17 cellular contexts compared by ENCODE assay signal in the genomic region with DNA sequence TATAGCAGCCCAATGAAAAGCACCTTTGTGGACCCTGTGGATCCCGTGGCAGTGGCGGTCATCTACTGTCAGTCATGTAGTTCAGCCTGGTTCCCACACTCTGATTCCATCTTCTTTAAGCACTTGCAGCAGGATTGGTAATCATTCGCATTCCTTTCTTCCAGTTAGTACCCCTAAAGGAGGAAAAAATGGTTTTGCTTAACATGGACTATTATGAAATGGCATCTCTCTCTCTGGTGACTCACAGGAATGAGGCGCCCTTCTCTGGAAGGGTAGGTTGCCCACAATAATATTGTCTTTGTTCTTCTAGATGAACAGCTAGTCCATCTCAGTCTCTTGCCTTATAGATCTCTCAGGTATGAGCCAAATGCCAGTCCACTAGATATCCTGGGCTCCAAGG.
DNase-seq lines count a peak whose midpoint lies in the region; ATAC-seq, FAIRE-seq and TF ChIP-seq lines count a peak whose summit lies in the region.
"Had no signal": no experiment of that assay in that cellular context is flagged by ENCODE, and none has a peak within 500 bp of the region (broad histone marks: within the 10 kb centered on the region; RNA-seq: fewer than 3 reads in every experiment).

No MANE protein-coding gene starts in this region.

- TF ChIP-seq RAD21 in HCT116 (IDR thresholded peaks at IDR 0.05; ENCODE audit: low read depth) = no peak

- no peaks in the 10 kb centered on the region for H3K79me2 ChIP-seq in HCT116 (ENCODE audit: insufficient read depth, low read length)

- RAD21 ChIA-PET in HCT116 (lab: Charles Lee; ENCODE audit: low non-redundant PET in 1 of 2, low total read pairs in 2 of 2, uncharacterized antibody in 2 of 2, unreplicated experiment in 2 of 2) = no interaction called here

- POLR2A ChIA-PET in HCT116 (lab: Charles Lee) = no interaction called here

- peaks cover 0 to 16% of the 10 kb centered on the region in 2 experiments; a peak in 2 of 4 replicates for H3K4me1 ChIP-seq in HCT116 (ENCODE audit: control insufficient read depth in 1 of 2, insufficient read depth in 2 of 2, low read length in 2 of 2)
- H3K4me1 ChIP-seq in ascending aorta = peaks cover 0 to 24% of the 10 kb centered on the region in 2 donors
- H3K4me1 ChIP-seq: sigmoid colon had no signal

- no peak overlapping the region for H3K9ac ChIP-seq in HCT116 (ENCODE audit: low read length)

- no TSS peak for BruUV-seq in HCT116 (replicated peaks; lab: Mats Ljungman, UMichigan)

- no peak overlapping the region for H3K4me3 ChIP-seq in HCT116 (replicated peaks in 1 of 2; ENCODE audit: low read depth in 1 of 2, low read length in 2 of 2)
- no peak overlapping the region for H3K4me3 ChIP-seq in ascending aorta
- H3K4me3 ChIP-seq in fibroblast of villous mesenchyme (ENCODE audit: low read depth, low read length) = no peak overlapping the region
- H3K4me3 ChIP-seq: dorsolateral prefrontal cortex, sigmoid colon had no signal

- no peak for TF ChIP-seq POLR2A in HCT116 (IDR thresholded peaks at IDR 0.05; ENCODE audit: borderline replicate concordance, extremely low read depth, insufficient read depth, insufficient read length)

- H2AFZ ChIP-seq in HCT116 (ENCODE audit: low read depth, low read length, poor library complexity, severe bottlenecking) = peak overlapping the region; percentile 54

- H3K9me3 ChIP-seq in HCT116 (ENCODE audit: control insufficient read depth in 1 of 2, insufficient read depth in 1 of 2, low read depth in 1 of 2, low read length in 2 of 2) (no peaks in the 10 kb centered on the region), ascending aorta (no peaks in the 10 kb centered on the region)
- H3K9me3 ChIP-seq: sigmoid colon had no signal

- no peaks in the 10 kb centered on the region for H4K20me1 ChIP-seq in HCT116 (ENCODE audit: insufficient read depth)

- no peak overlapping the region for H3K27ac ChIP-seq in HCT116 (ENCODE audit: low read depth, low read length)
- H3K27ac ChIP-seq in ascending aorta = peak overlapping the region; percentile 82 to 83
- H3K27ac ChIP-seq: dorsolateral prefrontal cortex, sigmoid colon had no signal

- H3K4me2 ChIP-seq in HCT116 (ENCODE audit: low read length) = peak overlapping the region; percentile 36

- H3K27me3 ChIP-seq in HCT116 (ENCODE audit: insufficient read depth, low read length) (no peaks in the 10 kb centered on the region), ascending aorta (no peaks in the 10 kb centered on the region)
- H3K27me3 ChIP-seq: dorsolateral prefrontal cortex, sigmoid colon had no signal

- CTCF ChIA-PET in HCT116 (lab: Charles Lee) = no interaction called here

- no peaks in the 10 kb centered on the region for H3K9me2 ChIP-seq in HCT116 (ENCODE audit: insufficient read depth)

- peak; percentile 89 for ATAC-seq in HCT116
- no peak for ATAC-seq in stimulated activated naive CD8-positive, alpha-beta T cell treated with anti-CD3 and anti-CD28 coated beads, Interleukin-15, Interleukin-2, amounts not matched to agents 100 U/mL and 50 U/mL, for 24 hours
- ATAC-seq: left lobe of liver; naive thymus-derived CD4-positive, alpha-beta T cell had no signal

- DNase-seq in HCT116 (ENCODE audit: low read depth, low spot score) (peak; percentile 56), ascending aorta (ENCODE audit: low spot score in 2 of 2) (peak in 1 of 2 donors; percentile 65), fibroblast of villous mesenchyme (ENCODE audit: low read depth) (peak; percentile 19), urothelium cell line (ENCODE audit: low spot score) (peak; percentile 80), pons (ENCODE audit: low spot score) (no peak), SIG-M5 treated with dmso at 0.1 percent for 504 hours (lab: John Stamatoyannopoulos, UW; ENCODE audit: unreplicated experiment) (no peak)
- no peak for DNase-seq in stimulated activated naive CD8-positive, alpha-beta T cell treated with anti-CD3 and anti-CD28 coated beads, Interleukin-15, Interleukin-2, amounts not matched to agents 100 U/mL and 50 U/mL, for 24 hours
- DNase-seq: activated naive CD4-positive, alpha-beta T cell treated with anti-CD3 and anti-CD28 coated beads, Interleukin-2, amount 50 U/mL, for 16 hours; dorsolateral prefrontal cortex; H7; naive thymus-derived CD4-positive, alpha-beta T cell; NCI-H146; NCI-H82; Right ventricle myocardium superior; sigmoid colon had no signal

- no peaks in the 10 kb centered on the region for H3K36me3 ChIP-seq in HCT116 (ENCODE audit: control insufficient read depth in 1 of 2, insufficient read depth in 2 of 2, low read length in 2 of 2)
- no peaks in the 10 kb centered on the region for H3K36me3 ChIP-seq in ascending aorta
- H3K36me3 ChIP-seq: sigmoid colon had no signal

- no peak for FAIRE-seq in urothelium cell line (lab: Jason Lieb, UNC)
- FAIRE-seq: D721Med had no signal

- TF ChIP-seq CTCF in HCT116 (IDR thresholded peaks at IDR 0.05 in 2 of 3, conservative IDR thresholded peaks at IDR 0.05 in 1 of 3; ENCODE audit: borderline replicate concordance in 1 of 3, insufficient read depth in 1 of 3, low read depth in 2 of 3, low read length in 2 of 3) (no peak), ascending aorta (IDR thresholded peaks at IDR 0.05) (no peak), fibroblast of villous mesenchyme (IDR thresholded peaks at IDR 0.05; ENCODE audit: insufficient read depth, low read depth, low read length) (no peak)

- intact Hi-C loops in HCT116 (cut with micrococcal nuclease) (no loop called here), ascending aorta (cut with DNase I) (no loop called here)

TF ChIP-seq in HCT116, 20 proteins besides CTCF, POLR2A, EP300 and RAD21:
- peak; percentile 36; the same call in 1 of the 2 replicates for TF ChIP-seq JUND (IDR thresholded peaks at IDR 0.05)
- TF ChIP-seq FOSL1 (IDR thresholded peaks at IDR 0.05; ENCODE audit: low read depth) = peak; percentile 44; the same call in 1 of the 2 replicates
- peak; percentile 72 for TF ChIP-seq CEBPB (IDR thresholded peaks at IDR 0.05; ENCODE audit: low read depth)
- peak; percentile 32; the same call in 1 of the 2 replicates for TF ChIP-seq SP1 (IDR thresholded peaks at IDR 0.05; ENCODE audit: low read depth)
- TF ChIP-seq, protein P1, sequence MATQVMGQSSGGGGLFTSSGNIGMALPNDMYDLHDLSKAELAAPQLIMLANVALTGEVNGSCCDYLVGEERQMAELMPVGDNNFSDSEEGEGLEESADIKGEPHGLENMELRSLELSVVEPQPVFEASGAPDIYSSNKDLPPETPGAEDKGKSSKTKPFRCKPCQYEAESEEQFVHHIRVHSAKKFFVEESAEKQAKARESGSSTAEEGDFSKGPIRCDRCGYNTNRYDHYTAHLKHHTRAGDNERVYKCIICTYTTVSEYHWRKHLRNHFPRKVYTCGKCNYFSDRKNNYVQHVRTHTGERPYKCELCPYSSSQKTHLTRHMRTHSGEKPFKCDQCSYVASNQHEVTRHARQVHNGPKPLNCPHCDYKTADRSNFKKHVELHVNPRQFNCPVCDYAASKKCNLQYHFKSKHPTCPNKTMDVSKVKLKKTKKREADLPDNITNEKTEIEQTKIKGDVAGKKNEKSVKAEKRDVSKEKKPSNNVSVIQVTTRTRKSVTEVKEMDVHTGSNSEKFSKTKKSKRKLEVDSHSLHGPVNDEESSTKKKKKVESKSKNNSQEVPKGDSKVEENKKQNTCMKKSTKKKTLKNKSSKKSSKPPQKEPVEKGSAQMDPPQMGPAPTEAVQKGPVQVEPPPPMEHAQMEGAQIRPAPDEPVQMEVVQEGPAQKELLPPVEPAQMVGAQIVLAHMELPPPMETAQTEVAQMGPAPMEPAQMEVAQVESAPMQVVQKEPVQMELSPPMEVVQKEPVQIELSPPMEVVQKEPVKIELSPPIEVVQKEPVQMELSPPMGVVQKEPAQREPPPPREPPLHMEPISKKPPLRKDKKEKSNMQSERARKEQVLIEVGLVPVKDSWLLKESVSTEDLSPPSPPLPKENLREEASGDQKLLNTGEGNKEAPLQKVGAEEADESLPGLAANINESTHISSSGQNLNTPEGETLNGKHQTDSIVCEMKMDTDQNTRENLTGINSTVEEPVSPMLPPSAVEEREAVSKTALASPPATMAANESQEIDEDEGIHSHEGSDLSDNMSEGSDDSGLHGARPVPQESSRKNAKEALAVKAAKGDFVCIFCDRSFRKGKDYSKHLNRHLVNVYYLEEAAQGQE (IDR thresholded peaks at IDR 0.05; ENCODE audit: low read depth) = no peak

Comparison
In these comparisons a context has a peak if more than half of its experiments do, and no peak if none do; other contexts are left out.
1. DNase-seq: peak in HCT116 (single experiment), fibroblast of villous mesenchyme (single experiment) and urothelium cell line (single experiment); none in pons (single experiment), stimulated activated naive CD8-positive, alpha-beta T cell treated with anti-CD3 and anti-CD28 coated beads, Interleukin-15, Interleukin-2, amounts not matched to agents 100 U/mL and 50 U/mL, for 24 hours (single experiment) and SIG-M5 treated with dmso at 0.1 percent for 504 hours (single experiment).